19 cellular contexts compared by ENCODE assay signal in genomic region chr10:4635394-4635793, GRCh38.
"Had no signal": no experiment of that assay in that cellular context is flagged by ENCODE, and none has a peak within 500 bp of the region (broad histone marks: within the 10 kb centered on the region; RNA-seq: fewer than 3 reads in every experiment).

No MANE protein-coding gene starts in this region.

- H3K79me2 ChIP-seq: parathyroid adenoma had no signal

- H3K27me3 Mint-ChIP-seq: activated naive CD8-positive, alpha-beta T cell had no signal

- H3K27ac Mint-ChIP-seq: activated CD8-positive, alpha-beta T cell treated with anti-CD3 and anti-CD28 coated beads for 36 hours; activated naive CD8-positive, alpha-beta T cell; effector memory CD8-positive, alpha-beta T cell; immature natural killer cell; natural killer cell; stimulated activated naive B cell treated with anti-CD40 and anti-IgM and Interleukin-4, amounts not matched to agents 10 μg/mL and 1 μg/mL and 100 μg/mL, for 72 hours had no signal

- H3K4me3 ChIP-seq: body of pancreas, gastrocnemius medialis, heart left ventricle, spleen had no signal

- H3K9ac ChIP-seq: parathyroid adenoma had no signal

- DNase-seq: activated CD4-positive, alpha-beta T cell treated with anti-CD3 and anti-CD28 coated beads for 4 hours; activated CD8-positive, alpha-beta T cell treated with anti-CD3 and anti-CD28 coated beads for 36 hours; activated effector memory CD4-positive, alpha-beta T cell treated with anti-CD3 and anti-CD28 coated beads, Interleukin-2, amount 50 U/mL, for 16 hours; activated T-cell treated with anti-CD3 and anti-CD28 coated beads, Interleukin-2, amount 50 U/mL, for 48 hours; body of pancreas; effector memory CD8-positive, alpha-beta T cell; gastrocnemius medialis; heart left ventricle; immature natural killer cell; natural killer cell; spleen; stimulated activated CD4-positive, alpha-beta T cell treated with anti-CD3 and anti-CD28 coated beads, Interleukin-4, amount 100 ng/mL, for 4 hours; stimulated activated naive B cell treated with anti-CD40 and anti-IgM and Interleukin-4, amounts not matched to agents 10 μg/mL and 1 μg/mL and 100 μg/mL, for 72 hours; SW 1271 had no signal

- H3K4me1 Mint-ChIP-seq: immature natural killer cell; natural killer cell; stimulated activated naive B cell treated with anti-CD40 and anti-IgM and Interleukin-4, amounts not matched to agents 10 μg/mL and 1 μg/mL and 100 μg/mL, for 72 hours had no signal

- H3K4me3 Mint-ChIP-seq: activated CD8-positive, alpha-beta T cell treated with anti-CD3 and anti-CD28 coated beads for 36 hours; activated naive CD8-positive, alpha-beta T cell; effector memory CD8-positive, alpha-beta T cell; immature natural killer cell; natural killer cell; stimulated activated naive B cell treated with anti-CD40 and anti-IgM and Interleukin-4, amounts not matched to agents 10 μg/mL and 1 μg/mL and 100 μg/mL, for 72 hours had no signal

- H3K36me3 Mint-ChIP-seq: activated naive CD8-positive, alpha-beta T cell; immature natural killer cell; natural killer cell; stimulated activated naive B cell treated with anti-CD40 and anti-IgM and Interleukin-4, amounts not matched to agents 10 μg/mL and 1 μg/mL and 100 μg/mL, for 72 hours had no signal

- H2AFZ ChIP-seq: parathyroid adenoma had no signal

- H3K9me3 ChIP-seq: body of pancreas, gastrocnemius medialis, heart left ventricle, neutrophil, spleen had no signal

- H3K36me3 ChIP-seq: gastrocnemius medialis, heart left ventricle, neutrophil, spleen had no signal

- H3K27ac ChIP-seq: body of pancreas, gastrocnemius medialis, heart left ventricle, neutrophil, parathyroid adenoma, spleen, VCaP had no signal

- H3K27me3 ChIP-seq: body of pancreas, gastrocnemius medialis, heart left ventricle, neutrophil, spleen had no signal

- H3K4me1 ChIP-seq: body of pancreas, parathyroid adenoma, spleen had no signal

- H3K9me3 Mint-ChIP-seq: activated CD8-positive, alpha-beta T cell treated with anti-CD3 and anti-CD28 coated beads for 36 hours; effector memory CD8-positive, alpha-beta T cell; immature natural killer cell; natural killer cell had no signal

- ATAC-seq: activated CD8-positive, alpha-beta T cell treated with anti-CD3 and anti-CD28 coated beads for 36 hours; body of pancreas; effector memory CD8-positive, alpha-beta T cell; gastrocnemius medialis; heart left ventricle; natural killer cell; sciatic nerve had no signal
